ENCODE assay signal across 27 cellular contexts in the genomic region with DNA sequence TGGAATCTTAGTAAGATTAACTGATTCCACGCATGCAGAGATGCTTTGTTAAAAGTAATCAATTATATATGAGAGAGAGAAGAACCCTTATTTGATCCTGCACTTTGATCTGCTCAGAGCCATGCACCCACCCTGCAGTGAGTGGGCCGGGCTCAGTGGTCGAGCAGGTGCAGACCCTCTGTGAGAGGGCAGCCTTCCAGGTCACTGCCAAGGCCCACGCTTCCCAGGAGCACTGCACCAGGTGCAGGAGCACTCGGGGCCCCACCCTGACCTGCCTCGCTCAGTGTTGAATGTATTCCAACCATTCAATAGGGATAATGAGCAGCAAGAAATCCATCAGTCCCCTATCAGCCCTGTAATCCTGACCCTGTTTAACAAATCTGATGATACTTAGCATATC.
"Had no signal": no experiment of that assay in that cellular context is flagged by ENCODE, and none has a peak within 500 bp of the region (broad histone marks: within the 10 kb centered on the region; RNA-seq: fewer than 3 reads in every experiment).

No MANE protein-coding gene starts in this region.

- H3K4me3 ChIP-seq: colonic mucosa, coronary artery, dorsolateral prefrontal cortex, esophagus squamous epithelium, gastrocnemius medialis, gastroesophageal sphincter, heart left ventricle, heart right ventricle had no signal

- ATAC-seq: effector memory CD8-positive, alpha-beta T cell; esophagus mucosa; foreskin keratinocyte; gastrocnemius medialis; gastroesophageal sphincter; heart left ventricle; heart right ventricle had no signal

- H3K9me3 ChIP-seq: colonic mucosa, esophagus squamous epithelium, gastrocnemius medialis, gastroesophageal sphincter, heart left ventricle, heart right ventricle had no signal

- H3K27ac ChIP-seq: colonic mucosa, coronary artery, dorsolateral prefrontal cortex, epithelial cell of prostate, esophagus squamous epithelium, foreskin keratinocyte, gastrocnemius medialis, gastroesophageal sphincter, heart left ventricle, heart right ventricle had no signal

- H3K36me3 ChIP-seq: colonic mucosa, esophagus squamous epithelium, gastrocnemius medialis, gastroesophageal sphincter, heart left ventricle, heart right ventricle had no signal

- FAIRE-seq: colon, endometrium, endothelial cell of umbilical vein, frontal cortex had no signal

- DNase-seq: colonic mucosa; cortex of kidney; dermis blood vessel endothelial cell; dorsolateral prefrontal cortex; effector CD4-positive, alpha-beta T cell; effector CD8-positive, alpha-beta T cell; effector memory CD4-positive, alpha-beta T cell; effector memory CD8-positive, alpha-beta T cell; endodermal cell; erythroblast; esophagus squamous epithelium; foreskin fibroblast; foreskin keratinocyte; foreskin melanocyte; gastrocnemius medialis; glutamatergic neuron; head of caudate nucleus; heart left ventricle; heart right ventricle had no signal

- H3K27me3 ChIP-seq: colonic mucosa, esophagus squamous epithelium, foreskin keratinocyte, gastrocnemius medialis had no signal

- H3K4me1 ChIP-seq: colonic mucosa, esophagus squamous epithelium, foreskin keratinocyte, gastrocnemius medialis, gastroesophageal sphincter, heart left ventricle, heart right ventricle had no signal
